In genomic region chr11:62752994-62753735, GRCh38 we compare ENCODE assay signal across 8 cellular contexts. TPM values are rescaled to one million over a fixed set of nuclear protein-coding genes. Genes with fewer than 3 reads are reported as not detected.
DNase-seq lines count a peak whose midpoint lies in the region; ATAC-seq and FAIRE-seq lines count a peak whose summit lies in the region.

No MANE protein-coding gene starts in this region.

- H3K27ac Mint-ChIP-seq in activated CD4-positive, alpha-beta T cell treated with anti-CD3 and anti-CD28 coated beads, Interleukin-2, amount 10 ng/mL, durations not matched to agents 7 days and 5 days, result peak overlapping the region; percentile 95
- peak overlapping the region; percentile 98 for H3K27ac Mint-ChIP-seq in activated naive CD8-positive, alpha-beta T cell treated with anti-CD3 and anti-CD28 coated beads for 36 hours

- H3K36me3 Mint-ChIP-seq in activated CD4-positive, alpha-beta T cell treated with anti-CD3 and anti-CD28 coated beads, Interleukin-2, amount 10 ng/mL, durations not matched to agents 7 days and 5 days (ENCODE audit: low read depth), result peaks cover 18% of the 10 kb centered on the region
- H3K36me3 Mint-ChIP-seq in activated naive CD8-positive, alpha-beta T cell treated with anti-CD3 and anti-CD28 coated beads for 36 hours, result peaks cover 8% of the 10 kb centered on the region

- peaks cover 29% of the 10 kb centered on the region for H3K4me1 Mint-ChIP-seq in activated CD4-positive, alpha-beta T cell treated with anti-CD3 and anti-CD28 coated beads, Interleukin-2, amount 10 ng/mL, durations not matched to agents 7 days and 5 days
- H3K4me1 Mint-ChIP-seq in activated naive CD8-positive, alpha-beta T cell treated with anti-CD3 and anti-CD28 coated beads for 36 hours, result peaks cover 19% of the 10 kb centered on the region

- no peak for ATAC-seq in GM18861 (IDR thresholded peaks at IDR 0.05; ENCODE audit: unreplicated experiment)

- H3K4me3 Mint-ChIP-seq in activated CD4-positive, alpha-beta T cell treated with anti-CD3 and anti-CD28 coated beads, Interleukin-2, amount 10 ng/mL, durations not matched to agents 7 days and 5 days, result peak overlapping the region; percentile 92
- H3K4me3 Mint-ChIP-seq in activated naive CD8-positive, alpha-beta T cell treated with anti-CD3 and anti-CD28 coated beads for 36 hours, result peak overlapping the region; percentile 95

- H3K27ac ChIP-seq in layer of hippocampus (ENCODE audit: low read depth, low read length), result peak overlapping the region; percentile 94
- H3K27ac ChIP-seq in thymus (ENCODE audit: low read depth), result peak overlapping the region; percentile 58

- no peak for FAIRE-seq in GM19239 (lab: Jason Lieb, UNC)

- peaks cover 24% of the 10 kb centered on the region for H3K36me3 ChIP-seq in thymus (ENCODE audit: control insufficient read depth, insufficient read depth)

- no peaks in the 10 kb centered on the region for H3K9me3 ChIP-seq in thymus (ENCODE audit: control insufficient read depth)

- DNase-seq in activated CD4-positive, alpha-beta T cell treated with anti-CD3 and anti-CD28 coated beads, Interleukin-2, amount 10 ng/mL, durations not matched to agents 7 days and 5 days, result no peak
- no peak for DNase-seq in activated CD4-positive, alpha-beta T cell treated with anti-CD3 and anti-CD28 coated beads for 4 hours
- no peak for DNase-seq in activated naive CD8-positive, alpha-beta T cell treated with anti-CD3 and anti-CD28 coated beads for 36 hours
- no peak for DNase-seq in GM19239 (ENCODE audit: insufficient read length, low spot score)
- no peak for DNase-seq in AG08396 (ENCODE audit: low spot score)

- POLR2A ChIA-PET in activated CD4-positive, alpha-beta T cell treated with anti-CD3 and anti-CD28 coated beads, Interleukin-2, amount 10 ng/mL, durations not matched to agents 7 days and 5 days (lab: Charles Lee), result interaction anchor here (0.7 to 1.6 kb wide), 10 partner anchors 14 to 128 kb away, joined by 3 to 7 read pairs (median 4); partner anchors contain the start of genes C11orf98, CSKMT, SLC3A2 and TAF6L

- CTCF ChIA-PET in activated CD4-positive, alpha-beta T cell treated with anti-CD3 and anti-CD28 coated beads, Interleukin-2, amount 10 ng/mL, durations not matched to agents 7 days and 5 days (lab: Charles Lee), result interaction anchor here (0.6 to 3.7 kb wide), 19 partner anchors 9 to 328 kb away, joined by 3 to 15 read pairs (median 4); partner anchors contain the start of genes HNRNPUL2, POLR2G, SLC3A2 and STX5

- H3K27me3 ChIP-seq in layer of hippocampus (ENCODE audit: control insufficient read depth, insufficient read depth, low read length), result no peaks in the 10 kb centered on the region
- no peaks in the 10 kb centered on the region for H3K27me3 ChIP-seq in thymus (ENCODE audit: control insufficient read depth, insufficient read depth)

- H3K4me3 ChIP-seq in thymus (ENCODE audit: low read length), result peak overlapping the region; percentile 76

- no peaks in the 10 kb centered on the region for H3K9me3 Mint-ChIP-seq in activated CD4-positive, alpha-beta T cell treated with anti-CD3 and anti-CD28 coated beads, Interleukin-2, amount 10 ng/mL, durations not matched to agents 7 days and 5 days
- H3K9me3 Mint-ChIP-seq in activated naive CD8-positive, alpha-beta T cell treated with anti-CD3 and anti-CD28 coated beads for 36 hours, result no peaks in the 10 kb centered on the region

- peaks cover 12% of the 10 kb centered on the region for H3K4me1 ChIP-seq in thymus (ENCODE audit: control insufficient read depth, insufficient read depth, low read length)

- no peaks in the 10 kb centered on the region for H3K27me3 Mint-ChIP-seq in activated CD4-positive, alpha-beta T cell treated with anti-CD3 and anti-CD28 coated beads, Interleukin-2, amount 10 ng/mL, durations not matched to agents 7 days and 5 days
- no peaks in the 10 kb centered on the region for H3K27me3 Mint-ChIP-seq in activated naive CD8-positive, alpha-beta T cell treated with anti-CD3 and anti-CD28 coated beads for 36 hours

- WGBS in thymus, result 80% methylated on average over 15 of the region's 15 CpGs

RNA-seq across cellular contexts. Expression of gene ZBTB3, which starts 0.8 kb away (rescaled TPM):
- total RNA-seq in activated CD4-positive, alpha-beta T cell treated with anti-CD3 and anti-CD28 coated beads, Interleukin-2, amount 10 ng/mL, durations not matched to agents 7 days and 5 days, result 10 to 100 TPM; 14.3 to 18.5 TPM
- total RNA-seq in activated naive CD8-positive, alpha-beta T cell treated with anti-CD3 and anti-CD28 coated beads for 36 hours, result 1 to 10 TPM; 4.8 to 6.3 TPM
- 7.7 TPM for polyA plus RNA-seq in thymus

RNA-seq across cellular contexts. Expression of gene POLR2G, which starts 8.2 kb away (rescaled TPM):
- 10 to 100 TPM; 87.2 to 99.8 TPM for total RNA-seq in activated CD4-positive, alpha-beta T cell treated with anti-CD3 and anti-CD28 coated beads, Interleukin-2, amount 10 ng/mL, durations not matched to agents 7 days and 5 days
- 100 to 1,000 TPM; 125 to 131 TPM for total RNA-seq in activated naive CD8-positive, alpha-beta T cell treated with anti-CD3 and anti-CD28 coated beads for 36 hours
- 150 TPM for polyA plus RNA-seq in thymus

RNA-seq across cellular contexts. Expression of gene TAF6L, which starts 18.0 kb away (rescaled TPM):
- total RNA-seq in activated CD4-positive, alpha-beta T cell treated with anti-CD3 and anti-CD28 coated beads, Interleukin-2, amount 10 ng/mL, durations not matched to agents 7 days and 5 days, result 10 to 100 TPM; 17.7 to 19.4 TPM
- total RNA-seq in activated naive CD8-positive, alpha-beta T cell treated with anti-CD3 and anti-CD28 coated beads for 36 hours, result 10 to 100 TPM; 22.0 to 22.1 TPM
- polyA plus RNA-seq in thymus, result 26.5 TPM

RNA-seq across cellular contexts. Expression of gene TTC9C, which starts 24.9 kb away (rescaled TPM):
- 10 to 100 TPM; 51.1 to 59.9 TPM for total RNA-seq in activated CD4-positive, alpha-beta T cell treated with anti-CD3 and anti-CD28 coated beads, Interleukin-2, amount 10 ng/mL, durations not matched to agents 7 days and 5 days
- 10 to 100 TPM; 29.3 to 33.4 TPM for total RNA-seq in activated naive CD8-positive, alpha-beta T cell treated with anti-CD3 and anti-CD28 coated beads for 36 hours
- polyA plus RNA-seq in thymus, result 34.9 TPM

RNA-seq across cellular contexts. Expression of gene HNRNPUL2, which starts 25.9 kb away (rescaled TPM):
- 10 to 100 TPM; 67.9 to 69.0 TPM for total RNA-seq in activated CD4-positive, alpha-beta T cell treated with anti-CD3 and anti-CD28 coated beads, Interleukin-2, amount 10 ng/mL, durations not matched to agents 7 days and 5 days
- 10 to 100 TPM; 54.4 to 56.3 TPM for total RNA-seq in activated naive CD8-positive, alpha-beta T cell treated with anti-CD3 and anti-CD28 coated beads for 36 hours
- 44.7 TPM for polyA plus RNA-seq in thymus
